10 cellular contexts compared by ENCODE assay signal in genomic region chr1:212225871-212226302, GRCh38. TPM values are rescaled to one million over a fixed set of nuclear protein-coding genes. Genes with fewer than 3 reads are reported as not detected.
DNase-seq lines count a peak whose midpoint lies in the region; ATAC-seq and TF ChIP-seq lines count a peak whose summit lies in the region.
"Had no signal": no experiment of that assay in that cellular context is flagged by ENCODE, and none has a peak within 500 bp of the region (broad histone marks: within the 10 kb centered on the region; RNA-seq: fewer than 3 reads in every experiment).

No MANE protein-coding gene starts in this region.

- peak in 4 of 8 donors; percentile 15 to 41 (median 26) for ATAC-seq in heart right ventricle
- peak; percentile 32 for ATAC-seq in activated CD8-positive, alpha-beta T cell treated with anti-CD3 and anti-CD28 coated beads for 36 hours
- peak; percentile 22 to 46 (median 29) for ATAC-seq in right lobe of liver
- ATAC-seq in PC-3, result no peak

- no peaks in the 10 kb centered on the region for H3K79me1 ChIP-seq in trophoblast cell (ENCODE audit: low read length)

- POLR2A ChIA-PET in activated CD8-positive, alpha-beta T cell treated with anti-CD3 and anti-CD28 coated beads for 36 hours (lab: Charles Lee), result interaction anchor here (1.0 to 1.2 kb wide), 2 partner anchors 9 to 67 kb away, joined by 3 read pairs; no protein-coding TSS in a partner anchor
- POLR2A ChIA-PET in PC-3 (lab: Charles Lee; ENCODE audit: unreplicated experiment), result no interaction called here

- no peak overlapping the region for H2BK120ac ChIP-seq in trophoblast cell (ENCODE audit: insufficient read depth, low read length, poor library complexity)

- no peak overlapping the region for H3K4me3 Mint-ChIP-seq in activated CD8-positive, alpha-beta T cell treated with anti-CD3 and anti-CD28 coated beads for 36 hours

- peak overlapping the region; percentile 83 for H3K27ac Mint-ChIP-seq in activated CD8-positive, alpha-beta T cell treated with anti-CD3 and anti-CD28 coated beads for 36 hours

- no peak overlapping the region for H4K12ac ChIP-seq in trophoblast cell (ENCODE audit: low read depth, low read length)

- H3K27ac ChIP-seq in heart right ventricle (peak overlapping the region in 6 of 10 donors; percentile 1 to 71 (median 40)), right atrium auricular region (peak overlapping the region in 1 of 2 donors; percentile 2), right lobe of liver (peak overlapping the region in 1 of 3 donors; percentile 31), PC-3 (ENCODE audit: low read length) (no peak overlapping the region), WERI-Rb-1 (no peak overlapping the region), trophoblast cell (ENCODE audit: low read depth, low read length) (no peak overlapping the region)

- H4K8ac ChIP-seq in trophoblast cell (ENCODE audit: low read depth, low read length), result no peak overlapping the region

- H2BK5ac ChIP-seq in trophoblast cell (ENCODE audit: low read depth, low read length, poor library complexity), result no peak overlapping the region

- no peak overlapping the region for H3K14ac ChIP-seq in trophoblast cell (ENCODE audit: low read length)

- H2AK5ac ChIP-seq in trophoblast cell (ENCODE audit: low read length), result no peak overlapping the region

- DNase-seq in heart right ventricle, result no peak
- no peak for DNase-seq in right atrium auricular region (ENCODE audit: low spot score)
- DNase-seq in activated CD8-positive, alpha-beta T cell treated with anti-CD3 and anti-CD28 coated beads for 36 hours, result no peak
- DNase-seq in right lobe of liver, result no peak
- no peak for DNase-seq in NCI-H82 treated with DMSO at 0.1 percent for 48 hours (lab: John Stamatoyannopoulos, UW; ENCODE audit: unreplicated experiment)
- DNase-seq in PC-3, result no peak
- no peak for DNase-seq in WERI-Rb-1
- DNase-seq in trophoblast cell, result no peak
- DNase-seq: IMR-90, NCI-H187 had no signal

- no peaks in the 10 kb centered on the region for H4K20me1 ChIP-seq in PC-3 (ENCODE audit: low read length)

- H3K9ac ChIP-seq in PC-3 (ENCODE audit: low read length), result no peak overlapping the region
- no peak overlapping the region for H3K9ac ChIP-seq in trophoblast cell (ENCODE audit: low read length)

- no peaks in the 10 kb centered on the region for H3K9me3 Mint-ChIP-seq in activated CD8-positive, alpha-beta T cell treated with anti-CD3 and anti-CD28 coated beads for 36 hours

- no peaks in the 10 kb centered on the region for H3K9me3 ChIP-seq in heart right ventricle
- no peaks in the 10 kb centered on the region for H3K9me3 ChIP-seq in right atrium auricular region
- no peaks in the 10 kb centered on the region for H3K9me3 ChIP-seq in right lobe of liver
- no peaks in the 10 kb centered on the region for H3K9me3 ChIP-seq in PC-3 (ENCODE audit: low read length)
- no peaks in the 10 kb centered on the region for H3K9me3 ChIP-seq in WERI-Rb-1 (ENCODE audit: severe bottlenecking)
- no peaks in the 10 kb centered on the region for H3K9me3 ChIP-seq in trophoblast cell (ENCODE audit: insufficient read depth, low read depth, low read length)

- H3K4me3 ChIP-seq in heart right ventricle (no peak overlapping the region), right atrium auricular region (no peak overlapping the region), right lobe of liver (no peak overlapping the region), PC-3 (ENCODE audit: low read length) (no peak overlapping the region), WERI-Rb-1 (ENCODE audit: low read depth, low read length) (no peak overlapping the region), trophoblast cell (ENCODE audit: low read depth, low read length) (no peak overlapping the region)

- no peaks in the 10 kb centered on the region for H3K9me2 ChIP-seq in PC-3 (replicated peaks; ENCODE audit: low read length)

- H3K79me2 ChIP-seq in PC-3 (ENCODE audit: low read length), result no peaks in the 10 kb centered on the region
- no peaks in the 10 kb centered on the region for H3K79me2 ChIP-seq in trophoblast cell (ENCODE audit: control insufficient read depth, insufficient read depth, low read length, poor library complexity)

- no TSS peak for BruUV-seq in PC-3 (replicated peaks; lab: Mats Ljungman, UMichigan)

- no peak overlapping the region for H2BK12ac ChIP-seq in trophoblast cell (ENCODE audit: low read length)

- intact Hi-C loops in heart right ventricle (cut with DNase I), result no loop called here
- intact Hi-C loops in activated CD8-positive, alpha-beta T cell treated with anti-CD3 and anti-CD28 coated beads for 36 hours (cut with micrococcal nuclease), result no loop called here
- intact Hi-C loops in right lobe of liver (cut with DNase I), result no loop called here
- intact Hi-C loops in PC-3 (cut with micrococcal nuclease), result loop anchor here (5.0 kb wide), 1 partner anchor 139 kb away; no protein-coding TSS in a partner anchor

- no peak overlapping the region for H3K18ac ChIP-seq in trophoblast cell (ENCODE audit: low read length)

- no peak overlapping the region for H2AFZ ChIP-seq in PC-3 (ENCODE audit: low read length)
- no peak overlapping the region for H2AFZ ChIP-seq in trophoblast cell (ENCODE audit: insufficient read depth, low read length, poor library complexity)

- no peak overlapping the region for H3K23ac ChIP-seq in trophoblast cell (ENCODE audit: low read length)

- H3K4me1 ChIP-seq in heart right ventricle, result peaks cover 0 to 27% (median 16%) of the 10 kb centered on the region in 9 donors
- H3K4me1 ChIP-seq in right atrium auricular region, result peaks cover 0 to 13% of the 10 kb centered on the region in 2 donors
- H3K4me1 ChIP-seq in right lobe of liver, result peaks cover 0 to 43% (median 15%) of the 10 kb centered on the region in 4 donors
- H3K4me1 ChIP-seq in PC-3 (ENCODE audit: insufficient read depth, low read length), result no peaks in the 10 kb centered on the region
- no peaks in the 10 kb centered on the region for H3K4me1 ChIP-seq in trophoblast cell (ENCODE audit: control insufficient read depth in 1 of 2, insufficient read depth in 2 of 2, low read length in 2 of 2)

- H3K27me3 ChIP-seq in heart right ventricle (no peaks in the 10 kb centered on the region), right atrium auricular region (no peaks in the 10 kb centered on the region), right lobe of liver (no peaks in the 10 kb centered on the region), PC-3 (ENCODE audit: low read length) (peaks cover 9% of the 10 kb centered on the region; the same call in 1 of the 2 replicates), WERI-Rb-1 (ENCODE audit: insufficient read depth, low read depth, severe bottlenecking) (no peaks in the 10 kb centered on the region), trophoblast cell (ENCODE audit: insufficient read depth, low read length) (no peaks in the 10 kb centered on the region)

- no peaks in the 10 kb centered on the region for H3F3A ChIP-seq in PC-3 (ENCODE audit: low read length, unreplicated experiment)

- H4K91ac ChIP-seq in trophoblast cell (ENCODE audit: low read depth, low read length), result no peak overlapping the region

- H3K4me1 Mint-ChIP-seq in activated CD8-positive, alpha-beta T cell treated with anti-CD3 and anti-CD28 coated beads for 36 hours (ENCODE audit: low read depth), result peaks cover 26% of the 10 kb centered on the region

- CTCF ChIA-PET in activated CD8-positive, alpha-beta T cell treated with anti-CD3 and anti-CD28 coated beads for 36 hours (lab: Charles Lee), result interaction anchor here (0.9 to 1.7 kb wide), 3 partner anchors 10 to 141 kb away, joined by 3 to 4 read pairs (median 4); no protein-coding TSS in a partner anchor
- CTCF ChIA-PET in PC-3 (lab: Charles Lee), result no interaction called here

- 83 to 84% methylated on average over 4 of the region's 4 CpGs for WGBS in heart right ventricle, 2 donors
- no CpG with 5 or more reads among the region's 4 CpGs for WGBS in right lobe of liver (ENCODE audit: insufficient coverage, low coverage, low lambda C conversion rate, missing lambda C conversion rate)
- no CpG with 5 or more reads among the region's 4 CpGs for WGBS in trophoblast cell (ENCODE audit: extremely low coverage, insufficient coverage, insufficient read length)

- H3K4ac ChIP-seq in trophoblast cell (ENCODE audit: low read depth, low read length), result no peak overlapping the region

- H3K36me3 Mint-ChIP-seq in activated CD8-positive, alpha-beta T cell treated with anti-CD3 and anti-CD28 coated beads for 36 hours (ENCODE audit: low read depth), result no peaks in the 10 kb centered on the region

- TF ChIP-seq CTCF in heart right ventricle (IDR thresholded peaks at IDR 0.05), result no peak
- TF ChIP-seq CTCF in right atrium auricular region (IDR thresholded peaks at IDR 0.05), result no peak
- no peak for TF ChIP-seq CTCF in activated CD8-positive, alpha-beta T cell treated with anti-CD3 and anti-CD28 coated beads for 36 hours (IDR thresholded peaks at IDR 0.05)
- TF ChIP-seq CTCF in right lobe of liver (IDR thresholded peaks at IDR 0.05), result no peak
- no peak for TF ChIP-seq CTCF in PC-3 (conservative IDR thresholded peaks at IDR 0.05; ENCODE audit: low read depth, low read length)
- TF ChIP-seq CTCF in WERI-Rb-1 (IDR thresholded peaks at IDR 0.05; ENCODE audit: low read depth, low read length), result no peak

- no peak overlapping the region for H3K4me2 ChIP-seq in PC-3 (ENCODE audit: low read length)
- no peak overlapping the region for H3K4me2 ChIP-seq in trophoblast cell (ENCODE audit: low read length)

- no peak for TF ChIP-seq POLR2A in right lobe of liver (IDR thresholded peaks at IDR 0.05)

- H3K36me3 ChIP-seq in heart right ventricle (no peaks in the 10 kb centered on the region), right atrium auricular region (no peaks in the 10 kb centered on the region), right lobe of liver (no peaks in the 10 kb centered on the region), PC-3 (ENCODE audit: low read depth, low read length) (no peaks in the 10 kb centered on the region), WERI-Rb-1 (no peaks in the 10 kb centered on the region), trophoblast cell (ENCODE audit: control insufficient read depth in 1 of 2, insufficient read depth in 2 of 2, low read length in 2 of 2) (no peaks in the 10 kb centered on the region)

- H3K27me3 Mint-ChIP-seq in activated CD8-positive, alpha-beta T cell treated with anti-CD3 and anti-CD28 coated beads for 36 hours, result no peaks in the 10 kb centered on the region

RNA-seq across cellular contexts. Expression of gene PPP2R5A, which starts 59.3 kb away (rescaled TPM):
- total RNA-seq in heart right ventricle (10 to 100 TPM; 48.6 to 86.8 (median 57.3) TPM), right atrium auricular region (10 to 100 TPM; 48.8 to 81.5 TPM), right lobe of liver (10 to 100 TPM; 28.5 to 57.2 (median 33.3) TPM), PC-3 (2014; rRNA removed) (44.0 and 64.7 TPM in 2 replicates)
- polyA plus RNA-seq in heart right ventricle, result 10 to 100 TPM; 44.2 to 85.7 TPM
- total RNA-seq in activated CD8-positive, alpha-beta T cell treated with anti-CD3 and anti-CD28 coated beads for 36 hours, result 10 to 100 TPM; 35.2 to 36.5 TPM
- 7.5 and 7.7 TPM in 2 replicates for polyA plus RNA-seq in trophoblast cell (2013)

Comparison
In these comparisons a context has a peak if more than half of its experiments do, and no peak if none do; other contexts are left out.
1. H3K27ac ChIP-seq: peak in heart right ventricle (6 of 10); none in PC-3 (single experiment), WERI-Rb-1 (single experiment) and trophoblast cell (single experiment).